In the genomic region with DNA sequence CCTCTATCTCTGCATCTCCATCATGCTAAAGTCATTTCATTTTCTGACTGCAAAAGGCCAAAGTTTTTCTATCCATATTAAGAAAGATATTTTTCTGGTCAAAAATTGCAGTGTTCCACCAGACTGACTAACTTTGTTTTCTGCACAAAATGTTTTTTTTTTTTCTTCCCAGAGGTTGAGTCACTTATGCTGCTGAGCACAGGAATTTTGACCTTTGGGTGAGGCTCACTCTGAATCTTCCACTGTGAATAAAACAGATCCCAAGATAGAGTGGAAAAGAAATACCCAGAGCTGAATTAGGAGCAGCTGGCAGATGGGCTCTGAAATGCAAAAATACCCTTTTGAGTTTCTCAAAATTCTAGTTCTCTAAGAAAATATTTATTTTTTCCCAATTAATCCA, we compare ENCODE assay signal across 25 cellular contexts.
A peak's percentile ranks its signal among the peaks of the same experiment; 100 is the strongest.
DNase-seq lines count a peak whose midpoint lies in the region; ATAC-seq, FAIRE-seq and TF ChIP-seq lines count a peak whose summit lies in the region.
"Had no signal": no experiment of that assay in that cellular context is flagged by ENCODE, and none has a peak within 500 bp of the region (broad histone marks: within the 10 kb centered on the region; RNA-seq: fewer than 3 reads in every experiment).

No MANE protein-coding gene starts in this region.

- H3K36me3 ChIP-seq in H1 (ENCODE audit: control insufficient read depth in 2 of 4, insufficient read depth in 4 of 4, low read length in 3 of 4): no peaks in the 10 kb centered on the region
- H3K36me3 ChIP-seq in kidney epithelial cell (ENCODE audit: control insufficient read depth, insufficient read depth, low read length): no peaks in the 10 kb centered on the region
- H3K36me3 ChIP-seq in mesendoderm (ENCODE audit: control insufficient read depth, insufficient read depth, low read length): no peaks in the 10 kb centered on the region
- H3K36me3 ChIP-seq: BE2C had no signal

- H4K91ac ChIP-seq in H1 (replicated peaks; ENCODE audit: insufficient read length, low read length): no peak overlapping the region

- no peaks in the 10 kb centered on the region for H3K9me3 ChIP-seq in H1 (ENCODE audit: insufficient read depth in 2 of 2, low read depth in 1 of 2, low read length in 1 of 2)
- H3K9me3 ChIP-seq: BE2C had no signal

- H4K8ac ChIP-seq in H1 (ENCODE audit: extremely low read depth, insufficient read depth, low read length) (no peak overlapping the region), mesendoderm (ENCODE audit: low read depth, low read length) (no peak overlapping the region)

- ATAC-seq in GM21381 (IDR thresholded peaks at IDR 0.05; ENCODE audit: unreplicated experiment) (no peak), GM21423 (IDR thresholded peaks at IDR 0.05; ENCODE audit: unreplicated experiment) (no peak)
- ATAC-seq: GM12878, HCT116, HepG2 had no signal

- H3K4me3 ChIP-seq in H1 (ENCODE audit: extremely low read depth in 1 of 4, insufficient read depth in 2 of 4, low read depth in 3 of 4, low read length in 4 of 4): no peak overlapping the region
- H3K4me3 ChIP-seq in kidney epithelial cell (ENCODE audit: low read depth, low read length): no peak overlapping the region
- H3K4me3 ChIP-seq in mesendoderm (ENCODE audit: low read length): no peak overlapping the region
- H3K4me3 ChIP-seq: GM12878 had no signal

- no peak overlapping the region for H2AK5ac ChIP-seq in H1 (ENCODE audit: low read depth, low read length)
- H2AK5ac ChIP-seq in mesendoderm (ENCODE audit: low read length): no peak overlapping the region

- no peak for FAIRE-seq in H1 (lab: Jason Lieb, UNC)
- FAIRE-seq: A204.1, GM12878, GM19239, HepG2 had no signal

- no peaks in the 10 kb centered on the region for H3K23me2 ChIP-seq in H1 (ENCODE audit: low read depth, low read length)

- TF ChIP-seq CTCF in H1 (IDR thresholded peaks at IDR 0.05; ENCODE audit: control extremely low read depth in 1 of 3, insufficient read depth in 1 of 3, low read depth in 1 of 3, low read length in 3 of 3) (no peak), kidney epithelial cell (IDR thresholded peaks at IDR 0.05; ENCODE audit: insufficient read depth, low read length, poor library complexity, severe bottlenecking) (no peak)

- CTCF ChIA-PET in H1 (lab: Charles Lee; ENCODE audit: partially characterized antibody): interaction anchor here (0.6 kb wide), 2 partner anchors 10 to 32 kb away, joined by 3 read pairs; no protein-coding TSS in a partner anchor

- H2BK5ac ChIP-seq in H1 (ENCODE audit: low read depth, low read length) (no peak overlapping the region), mesendoderm (ENCODE audit: low read length) (no peak overlapping the region)

- TF ChIP-seq POLR2A in H1 (IDR thresholded peaks at IDR 0.05; ENCODE audit: control extremely low read depth in 1 of 2, low read depth in 2 of 2, low read length in 2 of 2): no peak

- peaks cover 0 to 6% (median 2%) of the 10 kb centered on the region in 4 experiments; a peak in 2 of 7 replicates for H3K4me1 ChIP-seq in H1 (replicated peaks in 1 of 4; ENCODE audit: control insufficient read depth in 3 of 4, insufficient read depth in 4 of 4, low read length in 3 of 4)
- no peaks in the 10 kb centered on the region for H3K4me1 ChIP-seq in mesendoderm (ENCODE audit: control insufficient read depth, low read depth, low read length)
- H3K4me1 ChIP-seq: BE2C had no signal

- no peak overlapping the region for H2BK20ac ChIP-seq in H1 (ENCODE audit: low read length)

- H3K27me3 ChIP-seq in H1 (replicated peaks in 1 of 4; ENCODE audit: control insufficient read depth in 3 of 4, extremely low read depth in 1 of 4, insufficient read depth in 3 of 4, low read length in 3 of 4) (no peaks in the 10 kb centered on the region), kidney epithelial cell (ENCODE audit: control insufficient read depth, insufficient read depth, low read length) (no peaks in the 10 kb centered on the region), mesendoderm (ENCODE audit: insufficient read depth, low read length, poor library complexity) (no peaks in the 10 kb centered on the region)

- no peak overlapping the region for H3K4ac ChIP-seq in H1 (replicated peaks; ENCODE audit: insufficient read length, low read depth, low read length)
- H3K4ac ChIP-seq in mesendoderm (ENCODE audit: low read depth, low read length): no peak overlapping the region

- H2BK120ac ChIP-seq in H1 (replicated peaks; ENCODE audit: low read depth, low read length) (no peak overlapping the region), mesendoderm (ENCODE audit: low read depth, low read length) (no peak overlapping the region)

- no peak for TF ChIP-seq RAD21 in H1 (IDR thresholded peaks at IDR 0.05 in 1 of 2, conservative IDR thresholded peaks at IDR 0.05 in 1 of 2; ENCODE audit: low read depth in 2 of 2, low read length in 2 of 2)

- H3K4me2 ChIP-seq in H1 (ENCODE audit: insufficient read depth in 1 of 2, low read depth in 2 of 2, low read length in 2 of 2): no peak overlapping the region
- no peak overlapping the region for H3K4me2 ChIP-seq in mesendoderm (ENCODE audit: low read length)

- no peak overlapping the region for H2BK12ac ChIP-seq in H1 (ENCODE audit: low read depth, low read length)

- POLR2A ChIA-PET in H1 (lab: Charles Lee; ENCODE audit: partially characterized antibody): no interaction called here

- peak overlapping the region; percentile 7 for H3K56ac ChIP-seq in H1 (replicated peaks; ENCODE audit: insufficient read length, low read depth, low read length)
- H3K56ac ChIP-seq in mesendoderm (ENCODE audit: low read length): no peak overlapping the region

- TF ChIP-seq EP300 in H1 (IDR thresholded peaks at IDR 0.05; ENCODE audit: borderline replicate concordance in 1 of 2, low read depth in 2 of 2, low read length in 2 of 2): no peak

- no peak overlapping the region for H3K18ac ChIP-seq in H1 (ENCODE audit: extremely low read depth, low read length)
- no peak overlapping the region for H3K18ac ChIP-seq in mesendoderm (ENCODE audit: low read length)

- no peak overlapping the region for H2BK15ac ChIP-seq in H1 (ENCODE audit: low read length)
- H2BK15ac ChIP-seq in mesendoderm (replicated peaks; ENCODE audit: low read depth): no peak overlapping the region

- H2AFZ ChIP-seq in H1 (ENCODE audit: low read length): no peak overlapping the region

- H3K9ac ChIP-seq in H1 (replicated peaks in 1 of 4; ENCODE audit: extremely low read depth in 1 of 4, low read depth in 3 of 4, low read length in 3 of 4) (no peak overlapping the region), mesendoderm (ENCODE audit: low read length) (no peak overlapping the region)

- no peak overlapping the region for H4K5ac ChIP-seq in H1 (ENCODE audit: insufficient read length, low read depth, low read length)
- no peak overlapping the region for H4K5ac ChIP-seq in mesendoderm (ENCODE audit: low read length)

- H4K20me1 ChIP-seq in H1 (replicated peaks in 1 of 2; ENCODE audit: control insufficient read depth in 1 of 2, insufficient read depth in 2 of 2, low read length in 2 of 2): no peaks in the 10 kb centered on the region

- H3K27ac ChIP-seq in H1 (ENCODE audit: low read depth, low read length) (no peak overlapping the region), mesendoderm (ENCODE audit: low read depth, low read length) (no peak overlapping the region)

- H3K14ac ChIP-seq in H1 (ENCODE audit: insufficient read length): no peak overlapping the region

- H3K79me2 ChIP-seq in H1 (ENCODE audit: control insufficient read depth in 1 of 2, insufficient read depth in 2 of 2, low read length in 2 of 2) (no peaks in the 10 kb centered on the region), mesendoderm (ENCODE audit: control insufficient read depth, insufficient read depth, low read length) (no peaks in the 10 kb centered on the region)

- H3K23ac ChIP-seq in H1 (ENCODE audit: insufficient read length): no peak overlapping the region
- no peak overlapping the region for H3K23ac ChIP-seq in mesendoderm (ENCODE audit: low read length)

- H3K79me1 ChIP-seq in H1 (ENCODE audit: low read depth, low read length): no peaks in the 10 kb centered on the region
- H3K79me1 ChIP-seq in mesendoderm (ENCODE audit: low read length): no peaks in the 10 kb centered on the region

- peak; percentile 32 for DNase-seq in amniotic epithelial cell (ENCODE audit: low read depth)
- no peak for DNase-seq in H1 (ENCODE audit: low read depth in 1 of 2, low spot score in 2 of 2)
- peak; percentile 14 for DNase-seq in kidney epithelial cell (ENCODE audit: low read depth)
- no peak for DNase-seq in GOT3 (lab: John Stamatoyannopoulos, UW)
- no peak for DNase-seq in mesendoderm
- DNase-seq: ACHN; BE2C; C1 segment of cervical spinal cord; CD4-positive, CD25-positive, alpha-beta regulatory T cell; CD8-positive, alpha-beta memory T cell; COR-L47; DMS 273 treated with DMSO at 0.1 percent for 48 hours; DMS53; DND-41; EL; H7; HFFc6; KG1 had no signal

TF ChIP-seq in H1, 55 proteins besides CTCF, POLR2A, EP300 and RAD21:
- TF ChIP-seq RNF2 (IDR thresholded peaks at IDR 0.05; ENCODE audit: borderline replicate concordance, low read depth, low read length, missing control alignments, poor library complexity, severe bottlenecking) (no peak), SAP30 (IDR thresholded peaks at IDR 0.05; ENCODE audit: insufficient read depth, insufficient replicate concordance, low read length) (no peak), CTBP2 (IDR thresholded peaks at IDR 0.05; ENCODE audit: borderline replicate concordance, insufficient read depth, insufficient read length, low read length) (no peak), SIRT6 (IDR thresholded peaks at IDR 0.05; ENCODE audit: low read length) (no peak), FOSL1 (IDR thresholded peaks at IDR 0.05; ENCODE audit: insufficient read depth, low read depth, low read length) (no peak), CEBPB (IDR thresholded peaks at IDR 0.05; ENCODE audit: low read depth, low read length) (no peak), JUND (IDR thresholded peaks at IDR 0.05; ENCODE audit: low read length) (no peak), SRF (IDR thresholded peaks at IDR 0.05; ENCODE audit: low read depth, low read length) (no peak), ASH2L (IDR thresholded peaks at IDR 0.05; ENCODE audit: low read length) (no peak), SP2 (IDR thresholded peaks at IDR 0.05; ENCODE audit: low read length) (no peak)
- TF ChIP-seq, protein P1, sequence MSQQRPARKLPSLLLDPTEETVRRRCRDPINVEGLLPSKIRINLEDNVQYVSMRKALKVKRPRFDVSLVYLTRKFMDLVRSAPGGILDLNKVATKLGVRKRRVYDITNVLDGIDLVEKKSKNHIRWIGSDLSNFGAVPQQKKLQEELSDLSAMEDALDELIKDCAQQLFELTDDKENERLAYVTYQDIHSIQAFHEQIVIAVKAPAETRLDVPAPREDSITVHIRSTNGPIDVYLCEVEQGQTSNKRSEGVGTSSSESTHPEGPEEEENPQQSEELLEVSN (IDR thresholded peaks at IDR 0.05): no peak

Comparison
In these comparisons a context has a peak if more than half of its experiments do, and no peak if none do; other contexts are left out.
1. DNase-seq: peak in amniotic epithelial cell (single experiment) and kidney epithelial cell (single experiment); none in H1 (0 of 2), GOT3 (single experiment) and mesendoderm (single experiment).